8 cellular contexts compared by ENCODE assay signal in genomic region chr9:122125158-122125890, GRCh38. TPM values are rescaled to one million over a fixed set of nuclear protein-coding genes. Genes with fewer than 3 reads are reported as not detected.
DNase-seq lines count a peak whose midpoint lies in the region; ATAC-seq and TF ChIP-seq lines count a peak whose summit lies in the region.

No MANE protein-coding gene starts in this region.

- no peak overlapping the region for H3K4me3 ChIP-seq in cardiac fibroblast (replicated peaks in 1 of 2; ENCODE audit: low read depth in 2 of 2, low read length in 2 of 2)
- no peak overlapping the region for H3K4me3 ChIP-seq in kidney epithelial cell (ENCODE audit: low read depth, low read length)

- H3K27me3 ChIP-seq in kidney epithelial cell (ENCODE audit: control insufficient read depth, insufficient read depth, low read length) = peaks cover 7% of the 10 kb centered on the region

- H3K4me1 ChIP-seq in ES-I3 (ENCODE audit: insufficient read depth, low read length) = peaks cover 15% of the 10 kb centered on the region; the same call in 1 of the 2 replicates

- no peaks in the 10 kb centered on the region for H3K9me3 ChIP-seq in ES-I3 (ENCODE audit: control insufficient read depth, insufficient read depth, low read length)

- peak; percentile 50 for DNase-seq in NCI-H2227 treated with DMSO at 0.1 percent for 48 hours (lab: John Stamatoyannopoulos, UW)
- DNase-seq in activated CD4-positive, CD25-positive, alpha-beta regulatory T cell treated with anti-CD3 and anti-CD28 coated beads, Interleukin-2, amount 50 U/mL, for 72 hours = peak; percentile 80
- DNase-seq in cardiac fibroblast (ENCODE audit: low read depth in 2 of 2) = peak; percentile 81 to 83
- DNase-seq in kidney epithelial cell (ENCODE audit: low read depth) = no peak
- DNase-seq in stimulated activated CD4-positive, alpha-beta T cell treated with anti-CD3 and anti-CD28 coated beads, Interleukin-1b, Interleukin-23, amount 100 ng/mL, for 4 hours (ENCODE audit: low read depth in 2 of 2) = peak; percentile 74 to 75

- H3K36me3 ChIP-seq in ES-I3 (ENCODE audit: insufficient read depth, low read length) (no peaks in the 10 kb centered on the region), kidney epithelial cell (ENCODE audit: control insufficient read depth, insufficient read depth, low read length) (no peaks in the 10 kb centered on the region)

- H3K9ac ChIP-seq in ES-I3 (ENCODE audit: low read depth, low read length) = peak overlapping the region; percentile 56; the same call in 1 of the 2 replicates

- ATAC-seq in HG02870 (IDR thresholded peaks at IDR 0.05; ENCODE audit: unreplicated experiment) = peak; percentile 69
- no peak for ATAC-seq in GM21447 (IDR thresholded peaks at IDR 0.05; ENCODE audit: unreplicated experiment)

- TF ChIP-seq CTCF in cardiac fibroblast (IDR thresholded peaks at IDR 0.05; ENCODE audit: low read depth, low read length) = peak; percentile 97
- TF ChIP-seq CTCF in kidney epithelial cell (IDR thresholded peaks at IDR 0.05; ENCODE audit: insufficient read depth, low read length, poor library complexity, severe bottlenecking) = peak; percentile 96

RNA-seq across cellular contexts. Expression of gene TTLL11, which starts 32.2 kb away (rescaled TPM):
- 3.7 and 4.2 TPM in 2 replicates for total RNA-seq in kidney epithelial cell

RNA-seq across cellular contexts. Expression of gene NDUFA8, which starts 34.3 kb away (rescaled TPM):
- total RNA-seq in kidney epithelial cell = 37.3 and 42.7 TPM in 2 replicates

RNA-seq across cellular contexts. Expression of gene MORN5, which starts 34.4 kb away (rescaled TPM):
- not detected in 2 replicates for total RNA-seq in kidney epithelial cell
